In the genomic region with DNA sequence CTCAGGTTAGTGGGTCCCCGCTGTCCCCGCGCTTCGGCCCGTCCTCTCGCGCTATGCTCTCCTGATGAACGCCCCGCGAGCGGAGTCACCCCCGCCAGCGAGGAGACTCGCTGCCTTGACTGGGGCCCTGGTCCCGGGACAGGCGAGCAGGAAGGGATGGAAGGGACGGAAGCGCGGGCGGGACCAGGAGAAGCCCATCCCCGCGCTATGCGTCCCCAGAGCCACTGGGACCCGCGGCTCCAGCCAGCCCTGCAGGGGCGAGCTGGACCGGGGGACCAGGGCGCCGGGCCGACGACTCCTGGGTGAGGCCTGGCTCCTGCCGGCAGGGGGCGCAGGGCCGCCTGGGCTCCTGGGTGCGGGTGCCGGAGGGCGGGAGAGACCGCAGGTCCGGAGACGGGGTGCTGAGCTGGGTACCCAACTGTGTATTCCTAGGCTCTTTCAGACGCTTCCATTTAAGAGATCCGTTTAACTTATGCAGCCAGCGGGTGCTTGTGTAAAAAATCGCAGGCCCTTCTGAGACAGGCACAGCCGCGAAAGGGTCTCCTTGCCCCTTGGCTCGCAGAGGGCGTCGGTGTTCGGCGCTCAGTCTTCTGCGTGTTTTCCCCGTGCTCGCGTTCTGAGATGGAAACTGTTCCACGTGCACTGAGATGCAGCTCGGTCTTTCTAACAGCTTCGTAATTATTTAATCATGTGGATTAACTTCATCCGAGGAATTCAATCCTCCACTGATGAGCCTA, we compare ENCODE assay signal across 8 cellular contexts. TPM values are rescaled to one million over a fixed set of nuclear protein-coding genes. Genes with fewer than 3 reads are reported as not detected.
DNase-seq lines count a peak whose midpoint lies in the region; ATAC-seq and TF ChIP-seq lines count a peak whose summit lies in the region.

No MANE protein-coding gene starts in this region.

- H3K36me3 Mint-ChIP-seq in CD4-positive, CD25-positive, alpha-beta regulatory T cell, result no peaks in the 10 kb centered on the region
- peaks cover 1% of the 10 kb centered on the region for H3K36me3 Mint-ChIP-seq in activated naive CD4-positive, alpha-beta T cell treated with anti-CD3 and anti-CD28 coated beads, Interleukin-2, amount 50 U/mL, for 24 hours
- no peaks in the 10 kb centered on the region for H3K36me3 Mint-ChIP-seq in glutamatergic neuron (ENCODE audit: unreplicated experiment)

- peak overlapping the region; percentile 49 for H3K27ac ChIP-seq in CD4-positive, CD25-positive, alpha-beta regulatory T cell (ENCODE audit: insufficient read depth, low read length, poor library complexity, severe bottlenecking)

- no peaks in the 10 kb centered on the region for H3K9me3 ChIP-seq in CD4-positive, CD25-positive, alpha-beta regulatory T cell (ENCODE audit: control insufficient read depth in 2 of 2, low read length in 2 of 2)

- H3K36me3 ChIP-seq in CD4-positive, CD25-positive, alpha-beta regulatory T cell (ENCODE audit: control insufficient read depth, insufficient read depth, low read length), result no peaks in the 10 kb centered on the region

- peak; percentile 99 for TF ChIP-seq CTCF in glutamatergic neuron (IDR thresholded peaks at IDR 0.05; ENCODE audit: partially characterized antibody, unreplicated experiment)

- peak overlapping the region; percentile 53 for H3K4me3 ChIP-seq in CD4-positive, CD25-positive, alpha-beta regulatory T cell (ENCODE audit: low read depth, low read length)

- in situ Hi-C loops in SK-MEL-5 (cut with HindIII; ENCODE audit: low pct_unique_long_range_greater_than_20kb, low sequenced_read_pairs), result no loop called here

- peak; percentile 72 to 76 for ATAC-seq in CD4-positive, CD25-positive, alpha-beta regulatory T cell (ENCODE audit: low read depth in 2 of 2)
- peak; percentile 84 for ATAC-seq in GM19438 (IDR thresholded peaks at IDR 0.05; ENCODE audit: low read depth, unreplicated experiment)
- ATAC-seq in HG03521 (IDR thresholded peaks at IDR 0.05; ENCODE audit: unreplicated experiment), result peak; percentile 77

- no peaks in the 10 kb centered on the region for H3K9me3 Mint-ChIP-seq in CD4-positive, CD25-positive, alpha-beta regulatory T cell
- H3K9me3 Mint-ChIP-seq in activated naive CD4-positive, alpha-beta T cell treated with anti-CD3 and anti-CD28 coated beads, Interleukin-2, amount 50 U/mL, for 24 hours, result no peaks in the 10 kb centered on the region
- peaks cover 6% of the 10 kb centered on the region for H3K9me3 Mint-ChIP-seq in glutamatergic neuron (ENCODE audit: unreplicated experiment)

- H3K4me1 ChIP-seq in CD4-positive, CD25-positive, alpha-beta regulatory T cell (ENCODE audit: control insufficient read depth, insufficient read depth, low read length, poor library complexity, severe bottlenecking), result peaks cover 29% of the 10 kb centered on the region

- H3K27me3 Mint-ChIP-seq in CD4-positive, CD25-positive, alpha-beta regulatory T cell, result peaks cover 8% of the 10 kb centered on the region
- H3K27me3 Mint-ChIP-seq in activated naive CD4-positive, alpha-beta T cell treated with anti-CD3 and anti-CD28 coated beads, Interleukin-2, amount 50 U/mL, for 24 hours, result no peaks in the 10 kb centered on the region
- peaks cover 2% of the 10 kb centered on the region for H3K27me3 Mint-ChIP-seq in glutamatergic neuron (ENCODE audit: unreplicated experiment)

- H3K4me1 Mint-ChIP-seq in CD4-positive, CD25-positive, alpha-beta regulatory T cell, result peaks cover 23 to 45% (median 35%) of the 10 kb centered on the region in 4 donors
- peaks cover 38% of the 10 kb centered on the region for H3K4me1 Mint-ChIP-seq in activated naive CD4-positive, alpha-beta T cell treated with anti-CD3 and anti-CD28 coated beads, Interleukin-2, amount 50 U/mL, for 24 hours
- peaks cover 1% of the 10 kb centered on the region for H3K4me1 Mint-ChIP-seq in glutamatergic neuron (ENCODE audit: low read depth, unreplicated experiment)

- H3K27me3 ChIP-seq in CD4-positive, CD25-positive, alpha-beta regulatory T cell (ENCODE audit: control insufficient read depth, insufficient read depth, low read length), result no peaks in the 10 kb centered on the region

- peak overlapping the region in 2 of 3 donors; percentile 48 to 75 for H3K27ac Mint-ChIP-seq in CD4-positive, CD25-positive, alpha-beta regulatory T cell
- H3K27ac Mint-ChIP-seq in activated naive CD4-positive, alpha-beta T cell treated with anti-CD3 and anti-CD28 coated beads, Interleukin-2, amount 50 U/mL, for 24 hours, result no peak overlapping the region
- H3K27ac Mint-ChIP-seq in glutamatergic neuron (ENCODE audit: unreplicated experiment), result no peak overlapping the region

- peak overlapping the region; percentile 78 to 92 (median 86) for H3K4me3 Mint-ChIP-seq in CD4-positive, CD25-positive, alpha-beta regulatory T cell
- H3K4me3 Mint-ChIP-seq in activated naive CD4-positive, alpha-beta T cell treated with anti-CD3 and anti-CD28 coated beads, Interleukin-2, amount 50 U/mL, for 24 hours, result peak overlapping the region; percentile 82
- peak overlapping the region; percentile 81 for H3K4me3 Mint-ChIP-seq in glutamatergic neuron (ENCODE audit: unreplicated experiment)

- peak; percentile 64 to 73 (median 71) for DNase-seq in CD4-positive, CD25-positive, alpha-beta regulatory T cell
- DNase-seq in SK-MEL-5 (ENCODE audit: low read depth, low spot score), result peak; percentile 79
- DNase-seq in glutamatergic neuron, result peak; percentile 86
- peak; percentile 76 for DNase-seq in occipital lobe (lab: John Stamatoyannopoulos, UW)
- peak; percentile 86 for DNase-seq in superior temporal gyrus (ENCODE audit: extremely low spot score)

RNA-seq across cellular contexts. Expression of a gene that starts 0.6 kb away (rescaled TPM):
- total RNA-seq in CD4-positive, CD25-positive, alpha-beta regulatory T cell, result 9.1 TPM
- polyA plus RNA-seq in CD4-positive, CD25-positive, alpha-beta regulatory T cell, result 1 to 10 TPM in 3 of 4 donors, under 1 TPM in 1; 0.32 to 1.7 (median 1.1) TPM
- 3.9 and 4.9 TPM in 2 replicates for total RNA-seq in SK-MEL-5 (2014; rRNA removed; shearing (Covaris generic))
- 1.2 and 1.9 TPM in 2 replicates for polyA plus RNA-seq in SK-MEL-5 (2015; cell fraction: cytosol; rRNA removed)
- polyA plus RNA-seq in SK-MEL-5 (2015; cell fraction: nucleus; rRNA removed), result 37.9 and 47.5 TPM in 2 replicates
- total RNA-seq in glutamatergic neuron (ENCODE audit: unreplicated experiment) (0.69 TPM), occipital lobe (4.1 TPM)

RNA-seq across cellular contexts. Expression of a gene that starts 6.1 kb away (rescaled TPM):
- 5.3 TPM for total RNA-seq in CD4-positive, CD25-positive, alpha-beta regulatory T cell
- polyA plus RNA-seq in CD4-positive, CD25-positive, alpha-beta regulatory T cell, result 1 to 10 TPM; 1.9 to 3.0 (median 2.1) TPM
- 10.1 and 12.2 TPM in 2 replicates for total RNA-seq in SK-MEL-5 (2014; rRNA removed; shearing (Covaris generic))
- polyA plus RNA-seq in SK-MEL-5 (2015; cell fraction: cytosol; rRNA removed), result 8.8 and 10.6 TPM in 2 replicates
- polyA plus RNA-seq in SK-MEL-5 (2015; cell fraction: nucleus; rRNA removed), result 9.5 and 10.8 TPM in 2 replicates
- total RNA-seq in glutamatergic neuron (ENCODE audit: unreplicated experiment) (1.3 TPM), occipital lobe (3.6 TPM)

RNA-seq across cellular contexts. Expression of a gene that starts 6.2 kb away (rescaled TPM):
- 15.8 TPM for total RNA-seq in CD4-positive, CD25-positive, alpha-beta regulatory T cell
- 10 to 100 TPM; 23.3 to 30.1 (median 25.9) TPM for polyA plus RNA-seq in CD4-positive, CD25-positive, alpha-beta regulatory T cell
- 11.8 and 12.1 TPM in 2 replicates for total RNA-seq in SK-MEL-5 (2014; rRNA removed; shearing (Covaris generic))
- 17.2 and 20.4 TPM in 2 replicates for polyA plus RNA-seq in SK-MEL-5 (2015; cell fraction: cytosol; rRNA removed)
- 18.7 and 21.0 TPM in 2 replicates for polyA plus RNA-seq in SK-MEL-5 (2015; cell fraction: nucleus; rRNA removed)
- total RNA-seq in glutamatergic neuron (ENCODE audit: unreplicated experiment) (14.8 TPM), occipital lobe (34.8 TPM)

RNA-seq across cellular contexts. Expression of a gene that starts 24.2 kb away (rescaled TPM):
- 1.0 TPM for total RNA-seq in CD4-positive, CD25-positive, alpha-beta regulatory T cell
- under 1 TPM in 2 of 4 donors, not detected in 2; 0.24 to 0.31 TPM for polyA plus RNA-seq in CD4-positive, CD25-positive, alpha-beta regulatory T cell
- 0.27 and 0.45 TPM in 2 replicates for total RNA-seq in SK-MEL-5 (2014; rRNA removed; shearing (Covaris generic))
- 0.10 TPM in 1 of 2 replicates, not detected in the other for polyA plus RNA-seq in SK-MEL-5 (2015; cell fraction: cytosol; rRNA removed)
- polyA plus RNA-seq in SK-MEL-5 (2015; cell fraction: nucleus; rRNA removed), result 4.4 and 9.8 TPM in 2 replicates
- total RNA-seq in glutamatergic neuron (ENCODE audit: unreplicated experiment), result 0.76 TPM
- total RNA-seq in occipital lobe, result 1.4 TPM

Comparison
In these comparisons a context has a peak if more than half of its experiments do, and no peak if none do; other contexts are left out.
1. Peak in every context shown above with its lines: DNase-seq, ATAC-seq, H3K4me3 ChIP-seq and H3K27ac ChIP-seq.
2. H3K27ac Mint-ChIP-seq: peak in CD4-positive, CD25-positive, alpha-beta regulatory T cell (2 of 3); none in activated naive CD4-positive, alpha-beta T cell treated with anti-CD3 and anti-CD28 coated beads, Interleukin-2, amount 50 U/mL, for 24 hours (single experiment) and glutamatergic neuron (single experiment).